In the genomic region with DNA sequence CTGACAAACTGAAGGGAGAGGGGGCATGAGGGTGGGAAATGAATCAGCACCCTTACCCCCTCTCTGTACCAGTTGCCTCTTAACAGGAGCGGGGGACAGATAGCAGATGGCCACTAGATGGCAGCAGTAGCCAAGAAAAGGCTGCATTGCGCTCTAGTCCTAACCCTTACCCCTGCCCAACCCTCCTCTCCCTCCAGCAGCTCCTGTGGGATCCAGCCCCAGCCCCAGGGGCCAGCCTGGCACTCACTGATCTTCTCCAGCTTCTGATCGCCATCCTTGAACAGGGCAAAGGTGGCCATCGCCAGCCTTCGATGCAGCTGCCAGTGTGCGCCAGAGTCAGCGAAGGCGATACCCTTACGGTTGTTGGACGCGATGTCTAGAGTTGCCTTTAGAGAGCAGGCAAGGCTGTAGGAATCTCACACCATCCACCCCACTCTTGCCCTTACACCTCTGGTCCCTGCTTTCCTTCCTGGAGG, we compare ENCODE assay signal across 7 cellular contexts. TPM values are rescaled to one million over a fixed set of nuclear protein-coding genes. Genes with fewer than 3 reads are reported as not detected.
DNase-seq lines count a peak whose midpoint lies in the region; FAIRE-seq and TF ChIP-seq lines count a peak whose summit lies in the region.

No MANE protein-coding gene starts in this region.

- intact Hi-C loops in stomach (cut with DNase I; ENCODE audit: low total_unique reads): loop anchor here (5.0 to 10.0 kb wide), 2 partner anchors 67 to 240 kb away; no protein-coding TSS in a partner anchor

- WGBS in stomach, 5 donors: 61 to 84% (median 66%) methylated on average over 9 to 11 of the region's 11 CpGs

- no peaks in the 10 kb centered on the region for H3K9me2 ChIP-seq in neural cell (ENCODE audit: insufficient read depth, low read length)

- H2AFZ ChIP-seq in neural cell (ENCODE audit: low read depth, low read length): no peak overlapping the region

- H3K4me3 ChIP-seq in neural cell (ENCODE audit: low read length) (no peak overlapping the region), stomach (no peak overlapping the region)

- no peak overlapping the region for H3K4me2 ChIP-seq in neural cell (ENCODE audit: low read length)

- peaks cover 0 to 13% (median 6%) of the 10 kb centered on the region in 4 donors for H3K4me1 ChIP-seq in stomach

- no peak for TF ChIP-seq POLR2A in stomach (IDR thresholded peaks at IDR 0.05)

- no peaks in the 10 kb centered on the region for H3K36me3 ChIP-seq in neural cell (ENCODE audit: insufficient read depth, low read length)
- no peaks in the 10 kb centered on the region for H3K36me3 ChIP-seq in stomach

- TF ChIP-seq CTCF in GM12874 (IDR thresholded peaks at IDR 0.05; ENCODE audit: insufficient read depth, low read depth, low read length) (peak; percentile 88), neural cell (IDR thresholded peaks at IDR 0.05; ENCODE audit: poor library complexity, severe bottlenecking) (peak; percentile 98), stomach (IDR thresholded peaks at IDR 0.05) (peak in 5 of 7 experiments; percentile 74 to 89 (median 78))

- H3K27ac ChIP-seq in neural cell (ENCODE audit: low read length): no peak overlapping the region
- H3K27ac ChIP-seq in stomach: no peak overlapping the region

- no peak for FAIRE-seq in RCC 7860 (lab: Jason Lieb, UNC)

- H3K27me3 ChIP-seq in neural cell (ENCODE audit: insufficient read depth, low read depth, low read length) (no peaks in the 10 kb centered on the region), stomach (no peaks in the 10 kb centered on the region)

- TF ChIP-seq EP300 in neural cell (conservative IDR thresholded peaks at IDR 0.05; ENCODE audit: poor library complexity, severe bottlenecking): no peak
- no peak for TF ChIP-seq EP300 in stomach (IDR thresholded peaks at IDR 0.05)

- no peak overlapping the region for H3K9ac ChIP-seq in neural cell (ENCODE audit: low read length)

- TF ChIP-seq RAD21 in neural cell (conservative IDR thresholded peaks at IDR 0.05): peak; percentile 96

- no peaks in the 10 kb centered on the region for H4K20me1 ChIP-seq in neural cell (ENCODE audit: insufficient read depth)

- no peaks in the 10 kb centered on the region for H3F3A ChIP-seq in neural cell (ENCODE audit: insufficient read depth, low read length, poor library complexity, severe bottlenecking)

- DNase-seq in LHCN-M2 (ENCODE audit: low read depth): peak; percentile 67
- DNase-seq in RCC 7860 (ENCODE audit: low spot score): peak; percentile 43
- DNase-seq in activated T-cell treated with anti-CD3 and anti-CD28 coated beads, Interleukin-2, amount 50 U/mL, for 48 hours: peak; percentile 81 to 83
- DNase-seq in fibroblast of peridontal ligament (ENCODE audit: extremely low read depth): peak; percentile 81
- peak; percentile 82 for DNase-seq in stomach

- H3K79me2 ChIP-seq in neural cell (replicated peaks; ENCODE audit: insufficient read depth, low read length): no peaks in the 10 kb centered on the region

- H3K9me3 ChIP-seq in neural cell (ENCODE audit: low read length) (no peaks in the 10 kb centered on the region), stomach (peaks cover 4 to 14% (median 9%) of the 10 kb centered on the region in 4 donors)

TF ChIP-seq in neural cell, 6 proteins besides CTCF, POLR2A, EP300 and RAD21:
- no peak for TF ChIP-seq TAF1 (IDR thresholded peaks at IDR 0.05; ENCODE audit: low read depth)
- peak; percentile 28 for TF ChIP-seq MXI1 (conservative IDR thresholded peaks at IDR 0.05; ENCODE audit: poor library complexity, severe bottlenecking)
- no peak for TF ChIP-seq REST (IDR thresholded peaks at IDR 0.05; ENCODE audit: borderline replicate concordance)
- TF ChIP-seq POLR2AphosphoS5 (IDR thresholded peaks at IDR 0.05): no peak
- peak; percentile 89 for TF ChIP-seq SMC3 (conservative IDR thresholded peaks at IDR 0.05; ENCODE audit: poor library complexity)
- TF ChIP-seq EZH2 (IDR thresholded peaks at IDR 0.05; ENCODE audit: borderline replicate concordance, insufficient read depth, low read length, poor library complexity, severe bottlenecking): no peak

RNA-seq across cellular contexts. Expression of gene CYP17A1, which starts 2.2 kb away (rescaled TPM):
- not detected in 2 replicates for total RNA-seq in LHCN-M2 (2014; rRNA removed)
- not detected for polyA plus RNA-seq in LHCN-M2 (2012)
- polyA plus RNA-seq in neural cell: not detected in 2 replicates
- polyA minus RNA-seq in neural cell: not detected in 2 replicates
- total RNA-seq in stomach: not detected
- 100 to 1,000 TPM in 1 of 3 donors, under 1 TPM in 2; 0.30 to 106 (median 0.37) TPM for polyA plus RNA-seq in stomach

RNA-seq across cellular contexts. Expression of gene BORCS7, which starts 19.0 kb away (rescaled TPM):
- total RNA-seq in LHCN-M2 (2014; rRNA removed) (23.4 and 31.3 TPM in 2 replicates), stomach (10 to 100 TPM in 4 of 5 donors, 1 to 10 TPM in 1; 9.9 to 59.3 (median 32.6) TPM)
- 14.4 TPM for polyA plus RNA-seq in LHCN-M2 (2012)
- polyA plus RNA-seq in neural cell (51.6 and 65.2 TPM in 2 replicates), stomach (10 to 100 TPM; 20.0 to 39.0 (median 33.1) TPM)
- polyA minus RNA-seq in neural cell: 24.6 and 30.4 TPM in 2 replicates

RNA-seq across cellular contexts. Expression of gene AS3MT, which starts 34.2 kb away (rescaled TPM):
- total RNA-seq in LHCN-M2 (2014; rRNA removed) (7.7 and 9.3 TPM in 2 replicates), stomach (1 to 10 TPM in 3 of 5 donors, under 1 TPM in 1, not detected in 1; 0.43 to 7.6 (median 4.4) TPM)
- 8.7 TPM for polyA plus RNA-seq in LHCN-M2 (2012)
- polyA plus RNA-seq in neural cell (16.9 and 17.6 TPM in 2 replicates), stomach (1 to 10 TPM; 3.6 to 6.4 (median 3.9) TPM)
- 6.3 and 6.6 TPM in 2 replicates for polyA minus RNA-seq in neural cell
